Comparison of ENCODE assay signal across 30 cellular contexts in genomic region chr4:13461511-13461910, GRCh38.
"Had no signal": no experiment of that assay in that cellular context is flagged by ENCODE, and none has a peak within 500 bp of the region (broad histone marks: within the 10 kb centered on the region; RNA-seq: fewer than 3 reads in every experiment).

No MANE protein-coding gene starts in this region.

- H3K4me2 ChIP-seq: neural progenitor cell had no signal

- H3K9me3 Mint-ChIP-seq: effector memory CD8-positive, alpha-beta T cell; natural killer cell treated with Interleukin-12 subunit alpha and Interleukin-12 subunit beta and Interleukin-15 and Interleukin-18, amount 100 ng/mL, for 72 hours; type B pancreatic cell had no signal

- H3K27ac Mint-ChIP-seq: memory B cell; mesothelial cell of epicardium; naive B cell; natural killer cell treated with Interleukin-12 subunit alpha and Interleukin-12 subunit beta and Interleukin-15 and Interleukin-18, amount 100 ng/mL, for 72 hours; neural progenitor cell; stimulated activated memory B cell treated with anti-CD40 and anti-IgM and Interleukin-4, amounts not matched to agents 10 μg/mL and 1 μg/mL and 100 μg/mL, for 72 hours; type B pancreatic cell had no signal

- H3K4me3 Mint-ChIP-seq: effector memory CD8-positive, alpha-beta T cell; memory B cell; mesothelial cell of epicardium; naive B cell; natural killer cell treated with Interleukin-12 subunit alpha and Interleukin-12 subunit beta and Interleukin-15 and Interleukin-18, amount 100 ng/mL, for 72 hours; neural progenitor cell; stimulated activated memory B cell treated with anti-CD40 and anti-IgM and Interleukin-4, amounts not matched to agents 10 μg/mL and 1 μg/mL and 100 μg/mL, for 72 hours; type B pancreatic cell had no signal

- H3K9me3 ChIP-seq: esophagus squamous epithelium, gastroesophageal sphincter, mucosa of descending colon, sigmoid colon, testis, tibial artery had no signal

- H3K4me1 Mint-ChIP-seq: neural progenitor cell had no signal

- H3K27ac ChIP-seq: coronary artery, esophagus squamous epithelium, foreskin keratinocyte, gastroesophageal sphincter, heart right ventricle, neural progenitor cell, psoas muscle, sigmoid colon, testis, tibial artery had no signal

- DNase-seq: central memory CD4-positive, alpha-beta T cell; effector memory CD8-positive, alpha-beta T cell; erythroblast; esophagus squamous epithelium; foreskin keratinocyte; glutamatergic neuron; heart right ventricle; hippocampal formation; mucosa of descending colon; naive B cell; posterior cingulate gyrus; psoas muscle; right cardiac atrium; sigmoid colon; stimulated activated CD4-positive, alpha-beta T cell treated with anti-CD3 and anti-CD28 coated beads, Interleukin-4, amount 100 ng/mL, for 4 hours; stimulated activated naive CD8-positive, alpha-beta T cell treated with anti-CD3 and anti-CD28 coated beads, Interleukin-15, Interleukin-2, amounts not matched to agents 100 U/mL and 50 U/mL, for 24 hours; substantia nigra; testis; tibial artery had no signal

- H2AFZ ChIP-seq: neural progenitor cell had no signal

- H3K4me1 ChIP-seq: esophagus squamous epithelium, foreskin keratinocyte, neural progenitor cell, psoas muscle, testis, tibial artery had no signal

- H3K27me3 ChIP-seq: esophagus squamous epithelium, foreskin keratinocyte, gastroesophageal sphincter, heart right ventricle, neural progenitor cell, sigmoid colon, testis, tibial artery had no signal

- FAIRE-seq: endometrium, keratinocyte had no signal

- H3K9ac ChIP-seq: neural progenitor cell had no signal

- H3K27me3 Mint-ChIP-seq: effector memory CD8-positive, alpha-beta T cell; memory B cell; naive B cell; natural killer cell treated with Interleukin-12 subunit alpha and Interleukin-12 subunit beta and Interleukin-15 and Interleukin-18, amount 100 ng/mL, for 72 hours; stimulated activated memory B cell treated with anti-CD40 and anti-IgM and Interleukin-4, amounts not matched to agents 10 μg/mL and 1 μg/mL and 100 μg/mL, for 72 hours; type B pancreatic cell had no signal

- H3K4me3 ChIP-seq: coronary artery, esophagus squamous epithelium, gastroesophageal sphincter, heart right ventricle, lung, mucosa of descending colon, neural progenitor cell, psoas muscle, sigmoid colon, testis, tibial artery had no signal
